8 cellular contexts compared by ENCODE assay signal in the genomic region with DNA sequence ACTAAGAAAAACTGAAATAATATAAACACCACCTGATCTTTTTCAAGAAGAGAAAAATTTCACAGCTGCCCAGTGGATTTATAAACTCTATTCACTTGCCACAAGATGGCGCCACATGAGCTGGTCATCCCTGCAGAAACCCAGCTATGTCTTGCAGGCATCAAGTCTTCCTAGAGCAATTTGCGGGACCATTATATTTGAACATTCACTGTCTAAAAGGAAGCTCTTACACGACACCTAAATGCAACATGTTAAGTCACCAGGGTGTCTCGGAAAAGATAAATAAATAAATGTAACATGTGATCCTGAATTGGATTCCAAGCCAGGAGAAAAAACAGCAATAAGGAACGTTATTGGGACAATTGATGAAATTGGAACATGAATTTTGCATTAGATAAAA. TPM values are rescaled to one million over a fixed set of nuclear protein-coding genes. Genes with fewer than 3 reads are reported as not detected.
DNase-seq lines count a peak whose midpoint lies in the region; ATAC-seq and TF ChIP-seq lines count a peak whose summit lies in the region.

No MANE protein-coding gene starts in this region.

- H3K4me2 ChIP-seq in Loucy (ENCODE audit: low read depth, low read length, poor library complexity, severe bottlenecking) = no peak overlapping the region
- H3K4me2 ChIP-seq in parathyroid adenoma (ENCODE audit: low read length) = no peak overlapping the region

- 7 to 11% methylated on average over 4 to 5 of the region's 5 CpGs for WGBS in transverse colon (ENCODE audit: low coverage in 1 of 2), 2 donors

- no peaks in the 10 kb centered on the region for H3K4me1 ChIP-seq in Loucy (ENCODE audit: insufficient read depth, low read length, poor library complexity, severe bottlenecking)
- peaks cover 2% of the 10 kb centered on the region for H3K4me1 ChIP-seq in parathyroid adenoma
- no peaks in the 10 kb centered on the region for H3K4me1 ChIP-seq in transverse colon

- H3K4me3 ChIP-seq in Loucy (ENCODE audit: low read length, poor library complexity, severe bottlenecking) (no peak overlapping the region), foreskin fibroblast (ENCODE audit: low read depth in 1 of 2, low read length in 2 of 2) (no peak overlapping the region), parathyroid adenoma (ENCODE audit: low read depth, low read length) (no peak overlapping the region), transverse colon (no peak overlapping the region)

- H2AFZ ChIP-seq in Loucy (ENCODE audit: low read length) = no peak overlapping the region
- H2AFZ ChIP-seq in parathyroid adenoma = no peak overlapping the region

- DNase-seq in DMS53 (lab: John Stamatoyannopoulos, UW) (peak; percentile 94), SHP77 (lab: John Stamatoyannopoulos, UW) (peak; percentile 89 to 93), foreskin fibroblast (peak; percentile 78 to 94), transverse colon (peak; percentile 82)

- peak; percentile 84 for TF ChIP-seq CTCF in Loucy (conservative IDR thresholded peaks at IDR 0.05; ENCODE audit: low read length)
- TF ChIP-seq CTCF in foreskin fibroblast (IDR thresholded peaks at IDR 0.05; ENCODE audit: low read depth, low read length) = peak; percentile 73
- TF ChIP-seq CTCF in parathyroid adenoma (IDR thresholded peaks at IDR 0.05) = peak; percentile 86
- TF ChIP-seq CTCF in transverse colon (IDR thresholded peaks at IDR 0.05) = peak; percentile 57 to 76 (median 69)

- no peak for TF ChIP-seq POLR2A in transverse colon (IDR thresholded peaks at IDR 0.05)

- H3K27ac ChIP-seq in parathyroid adenoma (no peak overlapping the region), transverse colon (no peak overlapping the region)

- ATAC-seq in activated T-helper 17 cell treated with anti-CD3 and anti-CD28 coated beads, Interleukin-2, amount 50 U/mL, for 72 hours (replicated peaks) = peak; percentile 71
- no peak for ATAC-seq in GM18517 (IDR thresholded peaks at IDR 0.05; ENCODE audit: unreplicated experiment)

- H3K9ac ChIP-seq in Loucy (ENCODE audit: low read depth, low read length, poor library complexity, severe bottlenecking) (no peak overlapping the region), parathyroid adenoma (no peak overlapping the region)

- H4K20me1 ChIP-seq in Loucy (ENCODE audit: insufficient read depth, low read length, poor library complexity, severe bottlenecking) = no peaks in the 10 kb centered on the region

- no peak overlapping the region for H3K4me3 Mint-ChIP-seq in activated T-helper 17 cell treated with anti-CD3 and anti-CD28 coated beads, Interleukin-2, amount 50 U/mL, for 72 hours

- no peaks in the 10 kb centered on the region for H3K9me2 ChIP-seq in Loucy (replicated peaks; ENCODE audit: low read depth, low read length)

- H3K27ac Mint-ChIP-seq in activated T-helper 17 cell treated with anti-CD3 and anti-CD28 coated beads, Interleukin-2, amount 50 U/mL, for 72 hours = no peak overlapping the region

- no peaks in the 10 kb centered on the region for H3K9me3 ChIP-seq in Loucy (ENCODE audit: insufficient read depth, low read depth, low read length)
- no peaks in the 10 kb centered on the region for H3K9me3 ChIP-seq in parathyroid adenoma (ENCODE audit: control insufficient read depth, low read length)
- H3K9me3 ChIP-seq in transverse colon = no peaks in the 10 kb centered on the region

- no peaks in the 10 kb centered on the region for H3K9me3 Mint-ChIP-seq in activated T-helper 17 cell treated with anti-CD3 and anti-CD28 coated beads, Interleukin-2, amount 50 U/mL, for 72 hours

- H3K36me3 ChIP-seq in Loucy (ENCODE audit: insufficient read depth, low read length) = no peaks in the 10 kb centered on the region
- no peaks in the 10 kb centered on the region for H3K36me3 ChIP-seq in parathyroid adenoma (ENCODE audit: control insufficient read depth, insufficient read depth, low read length)
- H3K36me3 ChIP-seq in transverse colon = no peaks in the 10 kb centered on the region

- no peaks in the 10 kb centered on the region for H3K36me3 Mint-ChIP-seq in activated T-helper 17 cell treated with anti-CD3 and anti-CD28 coated beads, Interleukin-2, amount 50 U/mL, for 72 hours (ENCODE audit: low read depth)

- peaks cover 5% of the 10 kb centered on the region for H3K4me1 Mint-ChIP-seq in activated T-helper 17 cell treated with anti-CD3 and anti-CD28 coated beads, Interleukin-2, amount 50 U/mL, for 72 hours

- no peaks in the 10 kb centered on the region for H3K27me3 Mint-ChIP-seq in activated T-helper 17 cell treated with anti-CD3 and anti-CD28 coated beads, Interleukin-2, amount 50 U/mL, for 72 hours

- H3K27me3 ChIP-seq in Loucy (ENCODE audit: insufficient read depth, low read length, poor library complexity, severe bottlenecking) (no peaks in the 10 kb centered on the region), parathyroid adenoma (ENCODE audit: control insufficient read depth, insufficient read depth, low read length) (no peaks in the 10 kb centered on the region), transverse colon (no peaks in the 10 kb centered on the region)

- intact Hi-C loops in transverse colon (cut with DNase I; ENCODE audit: low total_unique reads) = no loop called here

- no peaks in the 10 kb centered on the region for H3F3A ChIP-seq in Loucy (ENCODE audit: low read depth)

- no peak for TF ChIP-seq EP300 in transverse colon (IDR thresholded peaks at IDR 0.05; ENCODE audit: low read depth)

- in situ Hi-C loops in transverse colon (cut with MboI; ENCODE audit: low pct_ligation_motif_present in 1 of 4, low pct_unique_long_range_greater_than_20kb in 1 of 4, low sequenced_read_pairs in 3 of 4) = loop anchor here in 1 of 4 donors (25.0 kb wide), 1 partner anchor 282 kb away; the partner anchor contains the start of gene SHKBP1

- H3K79me2 ChIP-seq in Loucy (ENCODE audit: insufficient read depth, low read length) (no peaks in the 10 kb centered on the region), parathyroid adenoma (peaks cover 2% of the 10 kb centered on the region)

RNA-seq across cellular contexts. Expression of gene AKT2, which starts 20.3 kb away (rescaled TPM):
- 100 to 1,000 TPM; 123 to 163 TPM for total RNA-seq in activated T-helper 17 cell treated with anti-CD3 and anti-CD28 coated beads, Interleukin-2, amount 50 U/mL, for 72 hours
- 100 to 1,000 TPM in 2 of 4 donors, 10 to 100 TPM in 2; 63.2 to 266 (median 138) TPM for total RNA-seq in transverse colon

RNA-seq across cellular contexts. Expression of gene C19orf47, which starts 42.8 kb away (rescaled TPM):
- 10 to 100 TPM; 11.4 to 21.4 TPM for total RNA-seq in activated T-helper 17 cell treated with anti-CD3 and anti-CD28 coated beads, Interleukin-2, amount 50 U/mL, for 72 hours
- total RNA-seq in transverse colon = 10 to 100 TPM; 12.3 to 16.5 (median 13.8) TPM

RNA-seq across cellular contexts. Expression of gene PLD3, which starts 43.1 kb away (rescaled TPM):
- total RNA-seq in activated T-helper 17 cell treated with anti-CD3 and anti-CD28 coated beads, Interleukin-2, amount 50 U/mL, for 72 hours = 10 to 100 TPM; 59.7 to 78.3 TPM
- total RNA-seq in transverse colon = 100 to 1,000 TPM in 3 of 4 donors, 10 to 100 TPM in 1; 91.6 to 322 (median 179) TPM
